Comparison of ENCODE assay signal across 13 cellular contexts in genomic region chr9:68979538-68980314, GRCh38. TPM values are rescaled to one million over a fixed set of nuclear protein-coding genes. Genes with fewer than 3 reads are reported as not detected.
DNase-seq lines count a peak whose midpoint lies in the region; ATAC-seq, FAIRE-seq and TF ChIP-seq lines count a peak whose summit lies in the region.
"Had no signal": no experiment of that assay in that cellular context is flagged by ENCODE, and none has a peak within 500 bp of the region (broad histone marks: within the 10 kb centered on the region; RNA-seq: fewer than 3 reads in every experiment).

No MANE protein-coding gene starts in this region.

- no peaks in the 10 kb centered on the region for H3K27me3 ChIP-seq in bronchial epithelial cell (ENCODE audit: control insufficient read depth, insufficient read depth, low read length)

- no peaks in the 10 kb centered on the region for H3K9me3 Mint-ChIP-seq in natural killer cell
- H3K9me3 Mint-ChIP-seq in chondrocyte (ENCODE audit: low read depth), result no peaks in the 10 kb centered on the region

- peak; percentile 23 for FAIRE-seq in bronchial epithelial cell (lab: Jason Lieb, UNC)

- in situ Hi-C loops in G401 (cut with HindIII; ENCODE audit: low sequenced_read_pairs), result no loop called here

- H3K36me3 ChIP-seq in bronchial epithelial cell (ENCODE audit: control insufficient read depth, insufficient read depth, low read length), result no peaks in the 10 kb centered on the region

- ATAC-seq in natural killer cell (peak; percentile 53 to 69 (median 59)), GM18520 (IDR thresholded peaks at IDR 0.05; ENCODE audit: unreplicated experiment) (no peak), GM21723 (IDR thresholded peaks at IDR 0.05; ENCODE audit: unreplicated experiment) (no peak)

- H3K27me3 Mint-ChIP-seq in natural killer cell (ENCODE audit: low read depth in 2 of 2) (no peaks in the 10 kb centered on the region), chondrocyte (ENCODE audit: low read depth) (peaks cover 21% of the 10 kb centered on the region)

- H3K4me3 Mint-ChIP-seq in natural killer cell (no peak overlapping the region), chondrocyte (ENCODE audit: unreplicated experiment) (no peak overlapping the region)

- H3K27ac Mint-ChIP-seq in natural killer cell (peak overlapping the region in 1 of 2 donors; percentile 78), chondrocyte (ENCODE audit: unreplicated experiment) (no peak overlapping the region)

- peak; percentile 87 for DNase-seq in G401 (ENCODE audit: low spot score)
- DNase-seq in MV-4-11 (lab: John Stamatoyannopoulos, UW), result peak; percentile 7
- no peak for DNase-seq in bronchial epithelial cell (ENCODE audit: low read depth)
- DNase-seq in natural killer cell, result no peak
- no peak for DNase-seq in kidney glomerular epithelial cell (lab: John Stamatoyannopoulos, UW)
- no peak for DNase-seq in chondrocyte (ENCODE audit: low spot score)
- DNase-seq: GM23248, Karpas-422 had no signal

- TF ChIP-seq CTCF in bronchial epithelial cell (IDR thresholded peaks at IDR 0.05; ENCODE audit: insufficient read depth, low read length, severe bottlenecking), result no peak
- TF ChIP-seq CTCF in natural killer cell (IDR thresholded peaks at IDR 0.05), result no peak
- no peak for TF ChIP-seq CTCF in chondrocyte (IDR thresholded peaks at IDR 0.05)

- intact Hi-C loops in natural killer cell (cut with micrococcal nuclease), result no loop called here

- peaks cover 10 to 12% of the 10 kb centered on the region in 2 donors for H3K4me1 Mint-ChIP-seq in natural killer cell
- no peaks in the 10 kb centered on the region for H3K4me1 Mint-ChIP-seq in chondrocyte (ENCODE audit: low read depth)

- H3K36me3 Mint-ChIP-seq in natural killer cell (no peaks in the 10 kb centered on the region), chondrocyte (ENCODE audit: low read depth) (no peaks in the 10 kb centered on the region)

- no peak overlapping the region for H3K4me3 ChIP-seq in bronchial epithelial cell (ENCODE audit: low read depth, low read length)
- H3K4me3 ChIP-seq: GM23248, skin epidermis had no signal

RNA-seq across cellular contexts. Expression of gene PRKACG, which starts 34.2 kb away (rescaled TPM):
- total RNA-seq in G401 (2014; rRNA removed; shearing (Covaris generic)), result not detected in 2 replicates
- not detected in 2 replicates for total RNA-seq in bronchial epithelial cell
- not detected for total RNA-seq in natural killer cell
- not detected in 3 replicates for total RNA-seq in chondrocyte
- total RNA-seq: GM23248; T-helper 1 cell treated with Interleukin-12 subunit alpha and Interleukin-12 subunit beta and Interleukin-4 antibody, amounts not matched to agents 30 ng/mL and 1 ng/mL, for 36 hours; urinary bladder had no signal

RNA-seq across cellular contexts. Expression of gene FXN, which starts 55.8 kb away (rescaled TPM):
- total RNA-seq in G401 (2014; rRNA removed; shearing (Covaris generic)), result 8.7 and 29.9 TPM in 2 replicates
- total RNA-seq in bronchial epithelial cell (1.0 and 2.9 TPM in 2 replicates), natural killer cell (10 to 100 TPM; 11.5 to 19.4 (median 18.9) TPM), chondrocyte (9.6 to 10.5 TPM (median 9.9 TPM) in 3 replicates)

Comparison
In these comparisons a context has a peak if more than half of its experiments do, and no peak if none do; other contexts are left out.
1. DNase-seq: peak in G401 (single experiment) and MV-4-11 (single experiment); none in bronchial epithelial cell (single experiment), natural killer cell (single experiment), kidney glomerular epithelial cell (single experiment) and chondrocyte (single experiment).
2. ATAC-seq: peak in natural killer cell (3 of 3); none in GM18520 (single experiment) and GM21723 (single experiment).